Comparison of ENCODE assay signal across 1 cellular context in genomic region chr14:34614638-34615037, GRCh38.
TF ChIP-seq lines count a peak whose summit lies in the region.

No MANE protein-coding gene starts in this region.

TF ChIP-seq in K562, 482 proteins besides CTCF, POLR2A, EP300 and RAD21 (continued from another document):
- TF ChIP-seq LCOR (CRISPR knock-in tag; IDR thresholded peaks at IDR 0.05) (no peak), FOXP4 (CRISPR knock-in tag; IDR thresholded peaks at IDR 0.05; ENCODE audit: borderline replicate concordance) (no peak), DEAF1 (CRISPR knock-in tag; IDR thresholded peaks at IDR 0.05) (no peak), ELK3 (CRISPR knock-in tag; IDR thresholded peaks at IDR 0.05) (no peak), NFRKB (IDR thresholded peaks at IDR 0.05; ENCODE audit: low read depth) (no peak), ATF6 (CRISPR knock-in tag; IDR thresholded peaks at IDR 0.05) (no peak), ZC3H11A (IDR thresholded peaks at IDR 0.05; ENCODE audit: low read depth, low read length) (no peak)
